In the genomic region with DNA sequence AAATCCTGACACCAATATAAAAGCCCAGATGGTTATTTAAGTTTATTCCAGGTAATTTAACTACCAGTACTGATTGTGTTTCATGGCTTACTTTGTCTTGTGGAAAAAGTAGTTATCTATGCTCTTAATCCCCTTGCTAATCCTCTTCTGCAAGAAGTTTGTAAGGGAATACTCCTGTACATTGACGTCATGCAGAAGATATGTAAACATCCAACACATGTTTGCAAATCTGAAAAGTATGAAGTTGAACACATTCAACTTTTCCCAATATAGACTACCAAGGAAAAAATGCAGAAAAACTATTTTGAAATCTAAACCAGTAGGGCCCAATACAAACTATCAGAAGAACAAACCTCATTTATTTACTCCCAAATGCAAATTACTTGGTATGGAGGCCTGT, we compare ENCODE assay signal across 1 cellular context.
A peak's percentile ranks its signal among the peaks of the same experiment; 100 is the strongest.
TF ChIP-seq lines count a peak whose summit lies in the region.

No MANE protein-coding gene starts in this region.

TF ChIP-seq in HEK293, 187 proteins besides CTCF, POLR2A, EP300 and RAD21 (continued from another document and continues in another):
- TF ChIP-seq PRDM2 (tag by site-specific recombination; IDR thresholded peaks at IDR 0.05; ENCODE audit: borderline replicate concordance) (no peak), ZNF114 (tag by site-specific recombination; IDR thresholded peaks at IDR 0.05) (no peak), ZNF211 (tag by site-specific recombination; IDR thresholded peaks at IDR 0.05; ENCODE audit: low read depth) (no peak), KLF1 (tag by site-specific recombination; IDR thresholded peaks at IDR 0.05) (no peak), ZNF645 (tag by site-specific recombination; IDR thresholded peaks at IDR 0.05) (no peak), ZNF530 (tag by site-specific recombination; IDR thresholded peaks at IDR 0.05; ENCODE audit: low read depth) (no peak), MYNN (tag by site-specific recombination; IDR thresholded peaks at IDR 0.05; ENCODE audit: borderline replicate concordance) (no peak), ZNF37A (tag by site-specific recombination; IDR thresholded peaks at IDR 0.05) (no peak), OVOL3 (tag by site-specific recombination; IDR thresholded peaks at IDR 0.05) (peak; percentile 87), GLI2 (tag by site-specific recombination; IDR thresholded peaks at IDR 0.05; ENCODE audit: borderline replicate concordance, low read depth) (peak; percentile 55; the same call in 1 of the 2 replicates), REPIN1 (tag by site-specific recombination; IDR thresholded peaks at IDR 0.05; ENCODE audit: low read depth) (no peak), ZNF639 (tag by site-specific recombination; IDR thresholded peaks at IDR 0.05) (0 out of 2 replicates have a peak, but pooled peaks have one; percentile 66), ZNF366 (tag by site-specific recombination; conservative IDR thresholded peaks at IDR 0.05) (peak; percentile 94), ZFP37 (tag by site-specific recombination; IDR thresholded peaks at IDR 0.05) (0 out of 2 replicates have a peak, but pooled peaks have one; percentile 52), ZNF274 (IDR thresholded peaks at IDR 0.05; ENCODE audit: low read length) (no peak), ZNF274 (tag by site-specific recombination; IDR thresholded peaks at IDR 0.05; ENCODE audit: borderline replicate concordance) (no peak), ZNF747 (tag by site-specific recombination; IDR thresholded peaks at IDR 0.05) (no peak), ZNF335 (tag by site-specific recombination; conservative IDR thresholded peaks at IDR 0.05) (0 out of 2 replicates have a peak, but pooled peaks have one; percentile 16), ZNF623 (tag by site-specific recombination; IDR thresholded peaks at IDR 0.05) (no peak), KLF7 (tag by site-specific recombination; IDR thresholded peaks at IDR 0.05; ENCODE audit: borderline replicate concordance) (no peak), KLF8 (tag by site-specific recombination; IDR thresholded peaks at IDR 0.05) (peak; percentile 80), ZNF596 (tag by site-specific recombination; IDR thresholded peaks at IDR 0.05) (no peak), ZNF354C (tag by site-specific recombination; IDR thresholded peaks at IDR 0.05; ENCODE audit: borderline replicate concordance, low read depth) (no peak), ZNF561 (tag by site-specific recombination; IDR thresholded peaks at IDR 0.05; ENCODE audit: borderline replicate concordance) (no peak), AEBP2 (tag by site-specific recombination; IDR thresholded peaks at IDR 0.05; ENCODE audit: borderline replicate concordance) (no peak), ZNF707 (tag by site-specific recombination; IDR thresholded peaks at IDR 0.05) (no peak), ZNF133 (tag by site-specific recombination; IDR thresholded peaks at IDR 0.05) (no peak), ZNF248 (tag by site-specific recombination; IDR thresholded peaks at IDR 0.05) (no peak), HOXC10 (CRISPR knock-in tag; IDR thresholded peaks at IDR 0.05) (no peak)
- TF ChIP-seq, protein P1, sequence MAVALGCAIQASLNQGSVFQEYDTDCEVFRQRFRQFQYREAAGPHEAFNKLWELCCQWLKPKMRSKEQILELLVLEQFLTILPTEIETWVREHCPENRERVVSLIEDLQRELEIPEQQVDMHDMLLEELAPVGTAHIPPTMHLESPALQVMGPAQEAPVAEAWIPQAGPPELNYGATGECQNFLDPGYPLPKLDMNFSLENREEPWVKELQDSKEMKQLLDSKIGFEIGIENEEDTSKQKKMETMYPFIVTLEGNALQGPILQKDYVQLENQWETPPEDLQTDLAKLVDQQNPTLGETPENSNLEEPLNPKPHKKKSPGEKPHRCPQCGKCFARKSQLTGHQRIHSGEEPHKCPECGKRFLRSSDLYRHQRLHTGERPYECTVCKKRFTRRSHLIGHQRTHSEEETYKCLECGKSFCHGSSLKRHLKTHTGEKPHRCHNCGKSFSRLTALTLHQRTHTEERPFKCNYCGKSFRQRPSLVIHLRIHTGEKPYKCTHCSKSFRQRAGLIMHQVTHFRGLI (tag by site-specific recombination; IDR thresholded peaks at IDR 0.05) = no peak
- TF ChIP-seq, protein P2, sequence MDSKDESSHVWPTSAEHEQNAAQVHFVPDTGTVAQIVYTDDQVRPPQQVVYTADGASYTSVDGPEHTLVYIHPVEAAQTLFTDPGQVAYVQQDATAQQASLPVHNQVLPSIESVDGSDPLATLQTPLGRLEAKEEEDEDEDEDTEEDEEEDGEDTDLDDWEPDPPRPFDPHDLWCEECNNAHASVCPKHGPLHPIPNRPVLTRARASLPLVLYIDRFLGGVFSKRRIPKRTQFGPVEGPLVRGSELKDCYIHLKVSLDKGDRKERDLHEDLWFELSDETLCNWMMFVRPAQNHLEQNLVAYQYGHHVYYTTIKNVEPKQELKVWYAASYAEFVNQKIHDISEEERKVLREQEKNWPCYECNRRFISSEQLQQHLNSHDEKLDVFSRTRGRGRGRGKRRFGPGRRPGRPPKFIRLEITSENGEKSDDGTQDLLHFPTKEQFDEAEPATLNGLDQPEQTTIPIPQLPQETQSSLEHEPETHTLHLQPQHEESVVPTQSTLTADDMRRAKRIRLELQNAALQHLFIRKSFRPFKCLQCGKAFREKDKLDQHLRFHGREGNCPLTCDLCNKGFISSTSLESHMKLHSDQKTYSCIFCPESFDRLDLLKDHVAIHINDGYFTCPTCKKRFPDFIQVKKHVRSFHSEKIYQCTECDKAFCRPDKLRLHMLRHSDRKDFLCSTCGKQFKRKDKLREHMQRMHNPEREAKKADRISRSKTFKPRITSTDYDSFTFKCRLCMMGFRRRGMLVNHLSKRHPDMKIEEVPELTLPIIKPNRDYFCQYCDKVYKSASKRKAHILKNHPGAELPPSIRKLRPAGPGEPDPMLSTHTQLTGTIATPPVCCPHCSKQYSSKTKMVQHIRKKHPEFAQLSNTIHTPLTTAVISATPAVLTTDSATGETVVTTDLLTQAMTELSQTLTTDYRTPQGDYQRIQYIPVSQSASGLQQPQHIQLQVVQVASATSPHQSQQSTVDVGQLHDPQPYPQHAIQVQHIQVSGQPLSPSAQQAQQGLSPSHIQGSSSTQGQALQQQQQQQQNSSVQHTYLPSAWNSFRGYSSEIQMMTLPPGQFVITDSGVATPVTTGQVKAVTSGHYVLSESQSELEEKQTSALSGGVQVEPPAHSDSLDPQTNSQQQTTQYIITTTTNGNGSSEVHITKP (tag by site-specific recombination; IDR thresholded peaks at IDR 0.05) = no peak
- TF ChIP-seq, protein P3, sequence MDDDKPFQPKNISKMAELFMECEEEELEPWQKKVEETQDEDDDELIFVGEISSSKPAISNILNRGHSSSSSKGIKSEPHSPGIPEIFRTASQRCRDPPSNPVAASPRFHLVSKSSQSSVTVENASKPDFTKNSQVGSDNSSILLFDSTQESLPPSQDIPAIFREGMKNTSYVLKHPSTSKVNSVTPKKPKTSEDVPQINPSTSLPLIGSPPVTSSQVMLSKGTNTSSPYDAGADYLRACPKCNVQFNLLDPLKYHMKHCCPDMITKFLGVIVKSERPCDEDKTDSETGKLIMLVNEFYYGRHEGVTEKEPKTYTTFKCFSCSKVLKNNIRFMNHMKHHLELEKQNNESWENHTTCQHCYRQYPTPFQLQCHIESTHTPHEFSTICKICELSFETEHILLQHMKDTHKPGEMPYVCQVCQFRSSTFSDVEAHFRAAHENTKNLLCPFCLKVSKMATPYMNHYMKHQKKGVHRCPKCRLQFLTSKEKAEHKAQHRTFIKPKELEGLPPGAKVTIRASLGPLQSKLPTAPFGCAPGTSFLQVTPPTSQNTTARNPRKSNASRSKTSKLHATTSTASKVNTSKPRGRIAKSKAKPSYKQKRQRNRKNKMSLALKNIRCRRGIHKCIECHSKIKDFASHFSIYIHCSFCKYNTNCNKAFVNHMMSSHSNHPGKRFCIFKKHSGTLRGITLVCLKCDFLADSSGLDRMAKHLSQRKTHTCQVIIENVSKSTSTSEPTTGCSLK (tag by site-specific recombination; IDR thresholded peaks at IDR 0.05) = no peak
- TF ChIP-seq, protein P4, sequence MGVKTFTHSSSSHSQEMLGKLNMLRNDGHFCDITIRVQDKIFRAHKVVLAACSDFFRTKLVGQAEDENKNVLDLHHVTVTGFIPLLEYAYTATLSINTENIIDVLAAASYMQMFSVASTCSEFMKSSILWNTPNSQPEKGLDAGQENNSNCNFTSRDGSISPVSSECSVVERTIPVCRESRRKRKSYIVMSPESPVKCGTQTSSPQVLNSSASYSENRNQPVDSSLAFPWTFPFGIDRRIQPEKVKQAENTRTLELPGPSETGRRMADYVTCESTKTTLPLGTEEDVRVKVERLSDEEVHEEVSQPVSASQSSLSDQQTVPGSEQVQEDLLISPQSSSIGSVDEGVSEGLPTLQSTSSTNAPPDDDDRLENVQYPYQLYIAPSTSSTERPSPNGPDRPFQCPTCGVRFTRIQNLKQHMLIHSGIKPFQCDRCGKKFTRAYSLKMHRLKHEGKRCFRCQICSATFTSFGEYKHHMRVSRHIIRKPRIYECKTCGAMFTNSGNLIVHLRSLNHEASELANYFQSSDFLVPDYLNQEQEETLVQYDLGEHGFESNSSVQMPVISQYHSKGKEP (tag by site-specific recombination; IDR thresholded peaks at IDR 0.05) = peak; percentile 81
- TF ChIP-seq, protein P5, sequence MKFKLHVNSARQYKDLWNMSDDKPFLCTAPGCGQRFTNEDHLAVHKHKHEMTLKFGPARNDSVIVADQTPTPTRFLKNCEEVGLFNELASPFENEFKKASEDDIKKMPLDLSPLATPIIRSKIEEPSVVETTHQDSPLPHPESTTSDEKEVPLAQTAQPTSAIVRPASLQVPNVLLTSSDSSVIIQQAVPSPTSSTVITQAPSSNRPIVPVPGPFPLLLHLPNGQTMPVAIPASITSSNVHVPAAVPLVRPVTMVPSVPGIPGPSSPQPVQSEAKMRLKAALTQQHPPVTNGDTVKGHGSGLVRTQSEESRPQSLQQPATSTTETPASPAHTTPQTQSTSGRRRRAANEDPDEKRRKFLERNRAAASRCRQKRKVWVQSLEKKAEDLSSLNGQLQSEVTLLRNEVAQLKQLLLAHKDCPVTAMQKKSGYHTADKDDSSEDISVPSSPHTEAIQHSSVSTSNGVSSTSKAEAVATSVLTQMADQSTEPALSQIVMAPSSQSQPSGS (tag by site-specific recombination; IDR thresholded peaks at IDR 0.05; ENCODE audit: low read depth) = peak; percentile 89
